ENCODE assay signal across 21 cellular contexts in genomic region chr10:88120075-88120474, GRCh38.
DNase-seq lines count a peak whose midpoint lies in the region; ATAC-seq and TF ChIP-seq lines count a peak whose summit lies in the region.
"Had no signal": no experiment of that assay in that cellular context is flagged by ENCODE, and none has a peak within 500 bp of the region (broad histone marks: within the 10 kb centered on the region; RNA-seq: fewer than 3 reads in every experiment).

No MANE protein-coding gene starts in this region.

- H3K27me3 Mint-ChIP-seq in dendritic cell treated with granulocyte-macrophage colony-stimulating factor and Interleukin-4, amounts not matched to agents 40 ng/mL and 50 ng/mL, for 4 days = peaks cover 1% of the 10 kb centered on the region
- H3K27me3 Mint-ChIP-seq in HFFc6 (ENCODE audit: insufficient read depth) = no peaks in the 10 kb centered on the region; the same call in 1 of the 2 replicates
- H3K27me3 Mint-ChIP-seq: CD4-positive, alpha-beta T cell had no signal

- peak overlapping the region in 5 of 11 experiments; percentile 10 to 32 (median 14); a peak in 3 of 22 replicates for H3K27ac ChIP-seq in BLaER1 treated with 17β-estradiol and CSF1 and Interleukin-3, amounts not matched to agents 10 nM and 100 nM
- H3K27ac ChIP-seq in DND-41 (ENCODE audit: low read length) (0 out of 2 replicates have a peak overlapping the region, but pooled peaks have one; percentile 6), psoas muscle (no peak overlapping the region)
- H3K27ac ChIP-seq: body of pancreas, KMS-11, uterus, VCaP had no signal

- H3K36me3 Mint-ChIP-seq in dendritic cell treated with granulocyte-macrophage colony-stimulating factor and Interleukin-4, amounts not matched to agents 40 ng/mL and 50 ng/mL, for 4 days (ENCODE audit: low read depth) = no peaks in the 10 kb centered on the region
- 0 out of 2 replicates have a peak, but pooled peaks cover 2% of the 10 kb centered on the region for H3K36me3 Mint-ChIP-seq in HFFc6 (ENCODE audit: low read depth)

- H3K4me2 ChIP-seq in BLaER1 treated with 17β-estradiol and CSF1 and Interleukin-3, amounts not matched to agents 10 nM and 100 nM = peak overlapping the region; percentile 25 to 62 (median 50)
- no peak overlapping the region for H3K4me2 ChIP-seq in DND-41 (ENCODE audit: insufficient read depth, low read length)
- H3K4me2 ChIP-seq: KMS-11 had no signal

- H3K9ac ChIP-seq in BLaER1 treated with 17β-estradiol and CSF1 and Interleukin-3, amounts not matched to agents 10 nM and 100 nM = no peak overlapping the region
- no peak overlapping the region for H3K9ac ChIP-seq in DND-41 (ENCODE audit: low read depth, low read length)
- H3K9ac ChIP-seq: KMS-11 had no signal

- H3K36me3 ChIP-seq in BLaER1 treated with 17β-estradiol and CSF1 and Interleukin-3, amounts not matched to agents 10 nM and 100 nM = no peaks in the 10 kb centered on the region
- H3K36me3 ChIP-seq in DND-41 (ENCODE audit: insufficient read depth, low read length) (no peaks in the 10 kb centered on the region), psoas muscle (ENCODE audit: insufficient read depth in 1 of 2, low read depth in 1 of 2) (no peaks in the 10 kb centered on the region)
- H3K36me3 ChIP-seq: left lung, uterus had no signal

- H3K9me3 ChIP-seq in BLaER1 treated with 17β-estradiol and CSF1 and Interleukin-3, amounts not matched to agents 10 nM and 100 nM (replicated peaks in 1 of 11) = 0 out of 22 replicates have a peak, but pooled peaks cover 0 to 3% (median 0%) of the 10 kb centered on the region in 11 experiments
- H3K9me3 ChIP-seq in DND-41 (ENCODE audit: insufficient read depth, low read length, severe bottlenecking) (no peaks in the 10 kb centered on the region), psoas muscle (no peaks in the 10 kb centered on the region)
- H3K9me3 ChIP-seq: body of pancreas, left lung, uterus had no signal

- no peaks in the 10 kb centered on the region for H3K9me3 Mint-ChIP-seq in dendritic cell treated with granulocyte-macrophage colony-stimulating factor and Interleukin-4, amounts not matched to agents 40 ng/mL and 50 ng/mL, for 4 days
- no peaks in the 10 kb centered on the region for H3K9me3 Mint-ChIP-seq in HFFc6
- H3K9me3 Mint-ChIP-seq: activated T-cell treated with anti-CD3 and anti-CD28 coated beads, Interleukin-2, amount 50 U/mL, for 24 hours; CD4-positive, alpha-beta T cell; stimulated activated naive CD8-positive, alpha-beta T cell treated with anti-CD3 and anti-CD28 coated beads, Interleukin-15, amount 100 ng/mL, for 72 hours had no signal

- ATAC-seq in DND-41 (ENCODE audit: insufficient read depth, low read depth) (peak; percentile 47; the same call in 2 of the 3 replicates), psoas muscle (no peak), Right ventricle myocardium inferior (no peak)
- ATAC-seq: body of pancreas; SK-N-SH treated with all-trans-retinoic acid at 6 μM for 48 hours; stimulated activated naive CD8-positive, alpha-beta T cell treated with anti-CD3 and anti-CD28 coated beads, Interleukin-15, amount 100 ng/mL, for 72 hours had no signal

- no peak for DNase-seq in DND-41
- DNase-seq in NCI-H2227 treated with DMSO at 0.1 percent for 48 hours (lab: John Stamatoyannopoulos, UW) = peak; percentile 9
- no peak for DNase-seq in OCI-M2 (lab: John Stamatoyannopoulos, UW; ENCODE audit: unreplicated experiment)
- DNase-seq in psoas muscle = no peak
- DNase-seq in HFFc6 = no peak
- no peak for DNase-seq in Right ventricle myocardium inferior (ENCODE audit: missing footprints)
- DNase-seq: activated CD4-positive, alpha-beta T cell treated with anti-CD3 and anti-CD28 coated beads, Interleukin-2, amount 10 ng/mL, durations not matched to agents 24 days and 14 days; activated T-cell treated with anti-CD3 and anti-CD28 coated beads, Interleukin-2, amount 50 U/mL, for 24 hours; body of pancreas; CD4-positive, alpha-beta T cell; NCI-H1694; NCI-H748 treated with DMSO at 0.1 percent for 48 hours; occipital lobe; stimulated activated naive CD8-positive, alpha-beta T cell treated with anti-CD3 and anti-CD28 coated beads, Interleukin-15, amount 100 ng/mL, for 72 hours; uterus had no signal

- H3K27ac Mint-ChIP-seq in dendritic cell treated with granulocyte-macrophage colony-stimulating factor and Interleukin-4, amounts not matched to agents 40 ng/mL and 50 ng/mL, for 4 days = peak overlapping the region; percentile 26
- H3K27ac Mint-ChIP-seq in HFFc6 = no peak overlapping the region
- H3K27ac Mint-ChIP-seq: activated CD4-positive, alpha-beta T cell treated with anti-CD3 and anti-CD28 coated beads, Interleukin-2, amount 10 ng/mL, durations not matched to agents 24 days and 14 days; activated T-cell treated with anti-CD3 and anti-CD28 coated beads, Interleukin-2, amount 50 U/mL, for 24 hours; CD4-positive, alpha-beta T cell; stimulated activated naive CD8-positive, alpha-beta T cell treated with anti-CD3 and anti-CD28 coated beads, Interleukin-15, amount 100 ng/mL, for 72 hours had no signal

- no peaks in the 10 kb centered on the region for H3K79me2 ChIP-seq in DND-41 (ENCODE audit: insufficient read depth, low read length)

- no peaks in the 10 kb centered on the region for H3K27me3 ChIP-seq in BLaER1 treated with 17β-estradiol and CSF1 and Interleukin-3, amounts not matched to agents 10 nM and 100 nM
- H3K27me3 ChIP-seq in DND-41 (ENCODE audit: insufficient read depth, low read length, poor library complexity) (no peaks in the 10 kb centered on the region), psoas muscle (ENCODE audit: insufficient read depth in 3 of 3, low read length in 2 of 3) (no peaks in the 10 kb centered on the region)
- H3K27me3 ChIP-seq: body of pancreas, left lung, uterus had no signal

- 67 to 79% (median 68%) methylated on average over 8 of the region's 8 CpGs for WGBS in psoas muscle, 3 donors

- TF ChIP-seq CTCF in DND-41 (IDR thresholded peaks at IDR 0.05; ENCODE audit: borderline replicate concordance, extremely low read depth, low read length, poor library complexity, severe bottlenecking) (no peak), psoas muscle (IDR thresholded peaks at IDR 0.05) (no peak), HFFc6 (IDR thresholded peaks at IDR 0.05) (no peak)

- H3K4me3 ChIP-seq in BLaER1 treated with 17β-estradiol and CSF1 and Interleukin-3, amounts not matched to agents 10 nM and 100 nM = no peak overlapping the region
- H3K4me3 ChIP-seq in DND-41 (ENCODE audit: low read depth in 1 of 2, low read length in 2 of 2) (no peak overlapping the region), psoas muscle (no peak overlapping the region)
- H3K4me3 ChIP-seq: body of pancreas, left lung, uterus had no signal

- peaks cover 50 to 77% (median 68%) of the 10 kb centered on the region in 10 experiments for H3K4me1 ChIP-seq in BLaER1 treated with 17β-estradiol and CSF1 and Interleukin-3, amounts not matched to agents 10 nM and 100 nM
- H3K4me1 ChIP-seq in DND-41 (ENCODE audit: insufficient read depth, low read length) (peaks cover 27% of the 10 kb centered on the region), psoas muscle (no peaks in the 10 kb centered on the region)
- H3K4me1 ChIP-seq: uterus had no signal

- intact Hi-C loops in dendritic cell treated with granulocyte-macrophage colony-stimulating factor and Interleukin-4, amounts not matched to agents 40 ng/mL and 50 ng/mL, for 4 days (cut with micrococcal nuclease) = no loop called here
- intact Hi-C loops in psoas muscle (cut with DNase I) (no loop called here), Right ventricle myocardium inferior (cut with DNase I) (no loop called here)

- peak overlapping the region; percentile 35 for H2AFZ ChIP-seq in DND-41 (ENCODE audit: low read depth, low read length)

- H4K20me1 ChIP-seq in BLaER1 treated with 17β-estradiol and CSF1 and Interleukin-3, amounts not matched to agents 10 nM and 100 nM = no peaks in the 10 kb centered on the region
- no peaks in the 10 kb centered on the region for H4K20me1 ChIP-seq in DND-41 (ENCODE audit: insufficient read depth, low read length)

- H3K4me3 Mint-ChIP-seq in dendritic cell treated with granulocyte-macrophage colony-stimulating factor and Interleukin-4, amounts not matched to agents 40 ng/mL and 50 ng/mL, for 4 days = no peak overlapping the region
- no peak overlapping the region for H3K4me3 Mint-ChIP-seq in HFFc6
- H3K4me3 Mint-ChIP-seq: activated CD4-positive, alpha-beta T cell treated with anti-CD3 and anti-CD28 coated beads, Interleukin-2, amount 10 ng/mL, durations not matched to agents 24 days and 14 days; activated T-cell treated with anti-CD3 and anti-CD28 coated beads, Interleukin-2, amount 50 U/mL, for 24 hours; CD4-positive, alpha-beta T cell; stimulated activated naive CD8-positive, alpha-beta T cell treated with anti-CD3 and anti-CD28 coated beads, Interleukin-15, amount 100 ng/mL, for 72 hours had no signal

- H3K4me1 Mint-ChIP-seq in dendritic cell treated with granulocyte-macrophage colony-stimulating factor and Interleukin-4, amounts not matched to agents 40 ng/mL and 50 ng/mL, for 4 days (ENCODE audit: low read depth) = peaks cover 15% of the 10 kb centered on the region
- H3K4me1 Mint-ChIP-seq in HFFc6 (ENCODE audit: low read depth) = no peaks in the 10 kb centered on the region
